22 cellular contexts compared by ENCODE assay signal in genomic region chr6:103983860-103984259, GRCh38.
"Had no signal": no experiment of that assay in that cellular context is flagged by ENCODE, and none has a peak within 500 bp of the region (broad histone marks: within the 10 kb centered on the region; RNA-seq: fewer than 3 reads in every experiment).

No MANE protein-coding gene starts in this region.

- H3K27me3 ChIP-seq: gastrocnemius medialis, sigmoid colon, transverse colon, vagina had no signal

- H3K4me1 ChIP-seq: gastrocnemius medialis, sigmoid colon, transverse colon, vagina had no signal

- H3K9me3 Mint-ChIP-seq: activated CD4-positive, alpha-beta memory T cell treated with anti-CD3 and anti-CD28 coated beads, Interleukin-2, amount 10 ng/mL, durations not matched to agents 7 days and 5 days had no signal

- H3K4me3 ChIP-seq: gastrocnemius medialis, sigmoid colon, transverse colon, vagina had no signal

- H3K36me3 Mint-ChIP-seq: activated naive CD4-positive, alpha-beta T cell treated with anti-CD3 and anti-CD28 coated beads, Interleukin-2, amount 10 ng/mL, durations not matched to agents 7 days and 5 days; natural killer cell treated with Interleukin-12 subunit alpha and Interleukin-12 subunit beta and Interleukin-15 and Interleukin-18, amount 100 ng/mL, for 72 hours; stimulated activated naive B cell treated with anti-CD40 and anti-IgM and Interleukin-4, amounts not matched to agents 10 μg/mL and 1 μg/mL and 100 μg/mL, for 72 hours had no signal

- H3K36me3 ChIP-seq: gastrocnemius medialis, sigmoid colon, transverse colon, vagina had no signal

- H3K27me3 Mint-ChIP-seq: activated CD4-positive, alpha-beta memory T cell treated with anti-CD3 and anti-CD28 coated beads, Interleukin-2, amount 10 ng/mL, durations not matched to agents 7 days and 5 days; activated naive CD4-positive, alpha-beta T cell treated with anti-CD3 and anti-CD28 coated beads, Interleukin-2, amount 10 ng/mL, durations not matched to agents 7 days and 5 days; natural killer cell treated with Interleukin-12 subunit alpha and Interleukin-12 subunit beta and Interleukin-15 and Interleukin-18, amount 100 ng/mL, for 72 hours; progenitor cell of endocrine pancreas; stimulated activated naive B cell treated with anti-CD40 and anti-IgM and Interleukin-4, amounts not matched to agents 10 μg/mL and 1 μg/mL and 100 μg/mL, for 72 hours had no signal

- ATAC-seq: esophagus mucosa; gastrocnemius medialis; left ventricle myocardium superior; natural killer cell treated with Interleukin-12 subunit alpha and Interleukin-12 subunit beta and Interleukin-15 and Interleukin-18, amount 100 ng/mL, for 72 hours; stimulated activated naive B cell treated with anti-CD40 and anti-IgM and Interleukin-4, amounts not matched to agents 10 μg/mL and 1 μg/mL and 100 μg/mL, for 72 hours had no signal

- H3K4me3 Mint-ChIP-seq: activated CD4-positive, alpha-beta memory T cell treated with anti-CD3 and anti-CD28 coated beads, Interleukin-2, amount 10 ng/mL, durations not matched to agents 7 days and 5 days; activated naive CD4-positive, alpha-beta T cell treated with anti-CD3 and anti-CD28 coated beads, Interleukin-2, amount 10 ng/mL, durations not matched to agents 7 days and 5 days; natural killer cell treated with Interleukin-12 subunit alpha and Interleukin-12 subunit beta and Interleukin-15 and Interleukin-18, amount 100 ng/mL, for 72 hours; stimulated activated naive B cell treated with anti-CD40 and anti-IgM and Interleukin-4, amounts not matched to agents 10 μg/mL and 1 μg/mL and 100 μg/mL, for 72 hours had no signal

- H3K9me3 ChIP-seq: gastrocnemius medialis, sigmoid colon, transverse colon, vagina had no signal

- H3K4me1 Mint-ChIP-seq: activated CD4-positive, alpha-beta memory T cell treated with anti-CD3 and anti-CD28 coated beads, Interleukin-2, amount 10 ng/mL, durations not matched to agents 7 days and 5 days; activated naive CD4-positive, alpha-beta T cell treated with anti-CD3 and anti-CD28 coated beads, Interleukin-2, amount 10 ng/mL, durations not matched to agents 7 days and 5 days; stimulated activated naive B cell treated with anti-CD40 and anti-IgM and Interleukin-4, amounts not matched to agents 10 μg/mL and 1 μg/mL and 100 μg/mL, for 72 hours had no signal

- H3K27ac Mint-ChIP-seq: activated CD4-positive, alpha-beta memory T cell treated with anti-CD3 and anti-CD28 coated beads, Interleukin-2, amount 10 ng/mL, durations not matched to agents 7 days and 5 days; activated naive CD4-positive, alpha-beta T cell treated with anti-CD3 and anti-CD28 coated beads, Interleukin-2, amount 10 ng/mL, durations not matched to agents 7 days and 5 days; natural killer cell treated with Interleukin-12 subunit alpha and Interleukin-12 subunit beta and Interleukin-15 and Interleukin-18, amount 100 ng/mL, for 72 hours; stimulated activated naive B cell treated with anti-CD40 and anti-IgM and Interleukin-4, amounts not matched to agents 10 μg/mL and 1 μg/mL and 100 μg/mL, for 72 hours had no signal

- H3K27ac ChIP-seq: gastrocnemius medialis, sigmoid colon, transverse colon, vagina had no signal

- FAIRE-seq: endometrium had no signal

- DNase-seq: activated CD4-positive, alpha-beta memory T cell treated with anti-CD3 and anti-CD28 coated beads, Interleukin-2, amount 10 ng/mL, durations not matched to agents 7 days and 5 days; activated CD4-positive, alpha-beta T cell treated with anti-CD3 and anti-CD28 coated beads for 48 hours; activated CD4-positive, CD25-positive, alpha-beta regulatory T cell; activated effector memory CD4-positive, alpha-beta T cell treated with anti-CD3 and anti-CD28 coated beads, Interleukin-2, amount 50 U/mL, for 16 hours; activated naive CD4-positive, alpha-beta T cell treated with anti-CD3 and anti-CD28 coated beads, Interleukin-2, amount 10 ng/mL, durations not matched to agents 7 days and 5 days; activated T-cell treated with anti-CD3 and anti-CD28 coated beads for 4 hours; amygdala; gastrocnemius medialis; head of caudate nucleus; hypothalamus; left ventricle myocardium superior; mammary epithelial cell; sigmoid colon; stimulated activated CD4-positive, alpha-beta T cell treated with anti-CD3 and anti-CD28 coated beads, Interleukin-2, amount 100 ng/mL, for 48 hours; stimulated activated CD8-positive, alpha-beta memory T cell treated with anti-CD3 and anti-CD28 coated beads, Interleukin-4, amount 100 ng/mL, for 48 hours; stimulated activated naive B cell treated with anti-CD40 and anti-IgM and Interleukin-4, amounts not matched to agents 10 μg/mL and 1 μg/mL and 100 μg/mL, for 72 hours; transverse colon had no signal
